8 cellular contexts compared by ENCODE assay signal in genomic region chr1:27332536-27333281, GRCh38. TPM values are rescaled to one million over a fixed set of nuclear protein-coding genes. Genes with fewer than 3 reads are reported as not detected.
DNase-seq lines count a peak whose midpoint lies in the region; ATAC-seq and TF ChIP-seq lines count a peak whose summit lies in the region.

No MANE protein-coding gene starts in this region.

- no peak overlapping the region for H3K4me2 ChIP-seq in hepatocyte

- TF ChIP-seq CTCF in GM13977 (IDR thresholded peaks at IDR 0.05; ENCODE audit: extremely low read depth, insufficient read depth, missing control alignments) (peak; percentile 82), ascending aorta (IDR thresholded peaks at IDR 0.05) (peak; percentile 76 to 85 (median 84)), hepatocyte (IDR thresholded peaks at IDR 0.05; ENCODE audit: poor library complexity) (peak; percentile 67)

- H4K20me1 ChIP-seq in hepatocyte (ENCODE audit: insufficient read depth, poor library complexity, severe bottlenecking) = peaks cover 12% of the 10 kb centered on the region

- H3K27ac ChIP-seq in ascending aorta = no peak overlapping the region
- H3K27ac ChIP-seq in hepatocyte = no peak overlapping the region

- H3K79me2 ChIP-seq in hepatocyte = peaks cover 28% of the 10 kb centered on the region

- DNase-seq in AG08396 (ENCODE audit: low spot score) (peak; percentile 81), GM13977 (ENCODE audit: low spot score) (peak; percentile 80), SKM-1 (lab: John Stamatoyannopoulos, UW; ENCODE audit: unreplicated experiment) (peak; percentile 23), ascending aorta (ENCODE audit: low spot score in 2 of 2) (no peak), hepatocyte (ENCODE audit: low spot score) (peak; percentile 63), NCI-H524 treated with DMSO at 0.1 percent for 48 hours (lab: John Stamatoyannopoulos, UW) (no peak)
- DNase-seq in stimulated activated CD4-positive, alpha-beta T cell treated with anti-CD3 and anti-CD28 coated beads, Interleukin-2, amount 100 ng/mL, for 24 hours = peak; percentile 59 to 63

- intact Hi-C loops in ascending aorta (cut with DNase I) = no loop called here

- WGBS in hepatocyte (ENCODE audit: low lambda C conversion rate, missing lambda C conversion rate) = 72% methylated on average over 11 of the region's 11 CpGs

- in situ Hi-C loops in GM13977 (cut with MboI; ENCODE audit: low pct_unique_long_range_greater_than_20kb, low sequenced_read_pairs, unreplicated experiment) = no loop called here

- no peaks in the 10 kb centered on the region for H3K27me3 ChIP-seq in ascending aorta
- H3K27me3 ChIP-seq in hepatocyte = no peaks in the 10 kb centered on the region

- H3K4me1 ChIP-seq in ascending aorta (no peaks in the 10 kb centered on the region), hepatocyte (ENCODE audit: insufficient read depth) (no peaks in the 10 kb centered on the region)

- ATAC-seq in GM18511 (IDR thresholded peaks at IDR 0.05; ENCODE audit: unreplicated experiment) = no peak

- H3K4me3 ChIP-seq in ascending aorta (no peak overlapping the region), hepatocyte (no peak overlapping the region)

- H3K9me3 ChIP-seq in ascending aorta (no peaks in the 10 kb centered on the region), hepatocyte (ENCODE audit: low read depth) (no peaks in the 10 kb centered on the region)

- H3K36me3 ChIP-seq in ascending aorta (peaks cover 50 to 67% of the 10 kb centered on the region in 2 donors), hepatocyte (replicated peaks; ENCODE audit: insufficient read depth, low read depth) (no peaks in the 10 kb centered on the region)

- H3K9me2 ChIP-seq in hepatocyte (replicated peaks; ENCODE audit: insufficient read depth) = no peaks in the 10 kb centered on the region

- H2AFZ ChIP-seq in hepatocyte = no peak overlapping the region

RNA-seq across cellular contexts. Expression of gene SYTL1, which starts 9.1 kb away (rescaled TPM):
- total RNA-seq in ascending aorta (0.21 TPM), hepatocyte (10.6 and 12.1 TPM in 2 replicates)
- polyA plus RNA-seq in hepatocyte = 21.7 and 26.2 TPM in 2 replicates

RNA-seq across cellular contexts. Expression of gene TMEM222, which starts 10.7 kb away (rescaled TPM):
- total RNA-seq in ascending aorta (28.6 TPM), hepatocyte (29.7 and 38.0 TPM in 2 replicates)
- polyA plus RNA-seq in hepatocyte = 55.3 and 57.1 TPM in 2 replicates

RNA-seq across cellular contexts. Expression of gene MAP3K6, which starts 34.1 kb away (rescaled TPM):
- total RNA-seq in ascending aorta = 164 TPM
- 4.3 and 6.3 TPM in 2 replicates for total RNA-seq in hepatocyte
- 20.4 and 24.8 TPM in 2 replicates for polyA plus RNA-seq in hepatocyte

RNA-seq across cellular contexts. Expression of gene FCN3, which starts 41.9 kb away (rescaled TPM):
- total RNA-seq in ascending aorta (13.2 TPM), hepatocyte (not detected in 2 replicates)
- not detected in 2 replicates for polyA plus RNA-seq in hepatocyte

RNA-seq across cellular contexts. Expression of gene CD164L2, which starts 50.4 kb away (rescaled TPM):
- total RNA-seq in ascending aorta (not detected), hepatocyte (not detected in 2 replicates)
- 0.19 TPM in 1 of 2 replicates, not detected in the other for polyA plus RNA-seq in hepatocyte

Comparison
In these comparisons a context has a peak if more than half of its experiments do, and no peak if none do; other contexts are left out.
1. DNase-seq: peak in AG08396 (single experiment), GM13977 (single experiment), SKM-1 (single experiment), hepatocyte (single experiment) and stimulated activated CD4-positive, alpha-beta T cell treated with anti-CD3 and anti-CD28 coated beads, Interleukin-2, amount 100 ng/mL, for 24 hours (2 of 2); none in ascending aorta (0 of 2) and NCI-H524 treated with DMSO at 0.1 percent for 48 hours (single experiment).
2. RNA of gene MAP3K6, which starts 34.1 kb away (total RNA-seq): 164 TPM in ascending aorta (single experiment); 4.3 to 6.3 TPM in hepatocyte; every median in the first group is over 10 times any median in the second.
3. Peak in every context shown above with its lines, with median percentiles within 50 percentile points of each other: CTCF ChIP-seq.